ENCODE assay signal across 8 cellular contexts in the genomic region with DNA sequence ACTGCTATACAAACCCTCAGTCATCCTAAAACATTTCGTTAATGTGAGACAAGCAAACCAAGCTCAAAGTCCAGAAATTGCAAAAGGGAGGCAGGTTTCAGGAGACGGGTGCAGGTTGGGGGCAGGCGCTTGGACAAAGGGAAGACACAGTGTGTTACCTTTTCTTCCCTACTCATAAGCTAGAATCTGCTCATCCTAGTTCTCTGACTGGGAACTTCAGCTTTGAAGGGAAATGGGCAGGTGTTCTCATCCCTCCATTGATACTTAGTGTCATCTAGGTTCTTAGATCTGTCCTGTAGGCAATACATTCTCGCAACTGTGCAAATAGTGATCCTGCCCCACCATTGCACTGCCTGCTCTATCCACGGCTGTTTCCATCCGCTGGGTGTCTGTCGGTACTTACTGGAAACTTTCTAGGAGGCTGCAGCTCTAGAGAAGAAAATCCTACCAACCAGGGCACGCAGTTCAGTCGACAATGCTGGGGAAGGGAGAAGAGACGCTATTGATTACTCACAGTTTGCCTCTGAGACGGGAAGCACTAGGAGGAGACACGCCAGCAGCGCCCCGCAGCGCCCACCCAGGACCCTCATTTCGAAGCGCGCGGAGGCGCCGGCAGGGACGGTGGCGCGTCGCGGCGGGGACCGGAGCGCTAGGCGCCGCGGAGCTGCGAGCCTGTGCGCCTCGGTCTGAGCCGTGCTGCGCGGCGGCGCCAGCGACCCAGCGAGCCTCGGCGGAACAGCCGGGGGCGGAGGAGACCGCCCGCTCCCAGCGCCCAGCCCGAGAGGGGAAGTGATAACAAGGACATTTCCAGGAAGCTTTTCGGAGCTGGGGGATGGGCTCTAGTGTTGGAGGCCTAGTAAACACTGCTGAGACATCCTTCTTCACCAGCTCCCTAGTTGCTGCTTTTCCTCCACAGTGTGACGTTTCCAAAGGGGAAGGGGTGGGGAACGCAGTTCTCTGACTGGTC. TPM values are rescaled to one million over a fixed set of nuclear protein-coding genes. Genes with fewer than 3 reads are reported as not detected.
DNase-seq lines count a peak whose midpoint lies in the region; ATAC-seq and TF ChIP-seq lines count a peak whose summit lies in the region.

A gene (minus strand): TSS at position 737 of the 967 bp plus-strand sequence. CDS start 147 bp downstream, at position 590.

- peak; percentile 26; the same call in 1 of the 2 replicates for TF ChIP-seq CTCF in OCI-LY3 (IDR thresholded peaks at IDR 0.05; ENCODE audit: low read depth, low read length)
- TF ChIP-seq CTCF in esophagus muscularis mucosa (IDR thresholded peaks at IDR 0.05): no peak

- peaks cover 16% of the 10 kb centered on the region for H3K4me1 ChIP-seq in CD4-positive, alpha-beta memory T cell (ENCODE audit: insufficient read depth, low read length)
- H3K4me1 ChIP-seq in OCI-LY3 (ENCODE audit: low read length): peaks cover 14% of the 10 kb centered on the region
- H3K4me1 ChIP-seq in esophagus muscularis mucosa: peaks cover 8 to 27% (median 16%) of the 10 kb centered on the region in 4 donors
- peaks cover 13% of the 10 kb centered on the region for H3K4me1 ChIP-seq in mononuclear cell (ENCODE audit: insufficient read depth, low read length)

- H3K9ac ChIP-seq in OCI-LY3 (ENCODE audit: low read length): peak within 1 kb of the TSS; percentile 83

- CTCF ChIA-PET in CD4-positive, alpha-beta memory T cell (lab: Charles Lee; ENCODE audit: partially characterized antibody): interaction anchor here (1.6 kb wide), 1 partner anchor 9 kb away, joined by 3 read pairs; no protein-coding TSS in a partner anchor

- peaks cover 10 to 12% of the 10 kb centered on the region in 2 donors for H3K27me3 Mint-ChIP-seq in CD4-positive, alpha-beta memory T cell

- peaks cover 8 to 12% (median 10%) of the 10 kb centered on the region in 4 donors for H3K4me1 Mint-ChIP-seq in CD4-positive, alpha-beta memory T cell
- H3K4me1 Mint-ChIP-seq in stimulated activated effector memory CD8-positive, alpha-beta T cell treated with anti-CD3 and anti-CD28 coated beads, Interleukin-12 subunit alpha, Interleukin-12 subunit beta, amount 100 ng/mL, for 72 hours: peaks cover 9% of the 10 kb centered on the region

- TF ChIP-seq EP300 in esophagus muscularis mucosa (IDR thresholded peaks at IDR 0.05): peak; percentile 60

- H3K4me3 Mint-ChIP-seq in CD4-positive, alpha-beta memory T cell: peak within 1 kb of the TSS; percentile 77 to 89 (median 83)
- H3K4me3 Mint-ChIP-seq in stimulated activated effector memory CD8-positive, alpha-beta T cell treated with anti-CD3 and anti-CD28 coated beads, Interleukin-12 subunit alpha, Interleukin-12 subunit beta, amount 100 ng/mL, for 72 hours: peak within 1 kb of the TSS; percentile 81

- ATAC-seq in GM19455 (IDR thresholded peaks at IDR 0.05; ENCODE audit: unreplicated experiment): peak; percentile 89
- ATAC-seq in HG03558 (IDR thresholded peaks at IDR 0.05; ENCODE audit: extremely low read depth, unreplicated experiment): peak; percentile 53
- peak; percentile 95 for ATAC-seq in stimulated activated effector memory CD8-positive, alpha-beta T cell treated with anti-CD3 and anti-CD28 coated beads, Interleukin-12 subunit alpha, Interleukin-12 subunit beta, amount 100 ng/mL, for 72 hours

- DNase-seq in CD4-positive, alpha-beta memory T cell: peak; percentile 32 to 45 (median 35)
- DNase-seq in activated T-cell treated with anti-CD3 and anti-CD28 coated beads, Interleukin-2, amount 50 U/mL, for 48 hours: peak; percentile 60 to 73
- DNase-seq in esophagus muscularis mucosa (ENCODE audit: extremely low spot score): peak; percentile 94
- peak; percentile 34 to 73 for DNase-seq in stimulated activated effector memory CD8-positive, alpha-beta T cell treated with anti-CD3 and anti-CD28 coated beads, Interleukin-12 subunit alpha, Interleukin-12 subunit beta, amount 100 ng/mL, for 72 hours (ENCODE audit: low spot score in 2 of 2)

- no peaks in the 10 kb centered on the region for H3K9me3 Mint-ChIP-seq in CD4-positive, alpha-beta memory T cell
- no peaks in the 10 kb centered on the region for H3K9me3 Mint-ChIP-seq in stimulated activated effector memory CD8-positive, alpha-beta T cell treated with anti-CD3 and anti-CD28 coated beads, Interleukin-12 subunit alpha, Interleukin-12 subunit beta, amount 100 ng/mL, for 72 hours

- H3K36me3 Mint-ChIP-seq in CD4-positive, alpha-beta memory T cell: no peaks in the 10 kb centered on the region
- H3K36me3 Mint-ChIP-seq in stimulated activated effector memory CD8-positive, alpha-beta T cell treated with anti-CD3 and anti-CD28 coated beads, Interleukin-12 subunit alpha, Interleukin-12 subunit beta, amount 100 ng/mL, for 72 hours: no peaks in the 10 kb centered on the region

- POLR2A ChIA-PET in CD4-positive, alpha-beta memory T cell (lab: Charles Lee; ENCODE audit: partially characterized antibody): interaction anchor here (1.4 kb wide), 1 partner anchor 89 kb away, joined by 3 read pairs; a partner anchor contains a TSS

- no peaks in the 10 kb centered on the region for H3K36me3 ChIP-seq in CD4-positive, alpha-beta memory T cell (ENCODE audit: insufficient read depth, low read length)
- H3K36me3 ChIP-seq in OCI-LY3 (replicated peaks; ENCODE audit: low read depth, low read length) (no peaks in the 10 kb centered on the region), esophagus muscularis mucosa (no peaks in the 10 kb centered on the region)

- no peak for TF ChIP-seq POLR2A in esophagus muscularis mucosa (IDR thresholded peaks at IDR 0.05; ENCODE audit: low read depth)

- H3K4me3 ChIP-seq in CD4-positive, alpha-beta memory T cell (ENCODE audit: low read length in 2 of 2): peak within 1 kb of the TSS; percentile 48 to 50
- H3K4me3 ChIP-seq in OCI-LY3 (ENCODE audit: low read length): peak within 1 kb of the TSS; percentile 90
- peak within 1 kb of the TSS; percentile 60 to 78 (median 69) for H3K4me3 ChIP-seq in esophagus muscularis mucosa
- peak within 1 kb of the TSS; percentile 34 for H3K4me3 ChIP-seq in mononuclear cell (ENCODE audit: low read length)

- H3K27me3 ChIP-seq in CD4-positive, alpha-beta memory T cell (ENCODE audit: insufficient read depth, low read length): no peaks in the 10 kb centered on the region
- H3K27me3 ChIP-seq in OCI-LY3 (ENCODE audit: low read depth, low read length) (peaks cover 4% of the 10 kb centered on the region; the same call in 1 of the 2 replicates), esophagus muscularis mucosa (no peaks in the 10 kb centered on the region), mononuclear cell (ENCODE audit: insufficient read depth, low read length) (peaks cover 16% of the 10 kb centered on the region)

- no peak within 1 kb of the TSS for H3K27ac ChIP-seq in CD4-positive, alpha-beta memory T cell (ENCODE audit: low read depth, low read length)
- no peak within 1 kb of the TSS for H3K27ac ChIP-seq in OCI-LY3 (ENCODE audit: low read length)
- peak within 1 kb of the TSS; percentile 84 to 93 (median 89) for H3K27ac ChIP-seq in esophagus muscularis mucosa (replicated peaks in 1 of 4)

- intact Hi-C loops in CD4-positive, alpha-beta memory T cell (cut with micrococcal nuclease): no loop called here
- intact Hi-C loops in esophagus muscularis mucosa (cut with DNase I): loop anchor here (10.0 kb wide), 1 partner anchor 91 kb away; a partner anchor contains a TSS

- no peaks in the 10 kb centered on the region for H3K79me2 ChIP-seq in OCI-LY3 (ENCODE audit: low read length)

- H2AFZ ChIP-seq in OCI-LY3 (ENCODE audit: low read depth, low read length): peak within 1 kb of the TSS; percentile 99

- no peaks in the 10 kb centered on the region for H3K9me3 ChIP-seq in CD4-positive, alpha-beta memory T cell (ENCODE audit: control insufficient read depth in 1 of 2, low read length in 2 of 2)
- H3K9me3 ChIP-seq in OCI-LY3 (ENCODE audit: insufficient read depth, low read length) (no peaks in the 10 kb centered on the region), esophagus muscularis mucosa (no peaks in the 10 kb centered on the region), mononuclear cell (ENCODE audit: low read depth, low read length) (no peaks in the 10 kb centered on the region)

- H3K27ac Mint-ChIP-seq in CD4-positive, alpha-beta memory T cell: peak within 1 kb of the TSS in 2 of 7 donors; percentile 3 to 44
- H3K27ac Mint-ChIP-seq in stimulated activated effector memory CD8-positive, alpha-beta T cell treated with anti-CD3 and anti-CD28 coated beads, Interleukin-12 subunit alpha, Interleukin-12 subunit beta, amount 100 ng/mL, for 72 hours: peak within 1 kb of the TSS; percentile 82

- H4K20me1 ChIP-seq in OCI-LY3 (ENCODE audit: insufficient read depth, low read length): no peaks in the 10 kb centered on the region

- peak within 1 kb of the TSS; percentile 99 for H3K4me2 ChIP-seq in OCI-LY3 (ENCODE audit: low read length)

- WGBS in esophagus muscularis mucosa: 2% methylated on average over 26 of the region's 53 CpGs

RNA-seq across cellular contexts. Expression of the gene that starts here (rescaled TPM):
- not detected for total RNA-seq in CD4-positive, alpha-beta memory T cell
- polyA plus RNA-seq in CD4-positive, alpha-beta memory T cell: not detected
- total RNA-seq in esophagus muscularis mucosa: 10 to 100 TPM; 32.4 to 45.6 (median 40.7) TPM
- total RNA-seq in mononuclear cell: 6.8 TPM

Comparison
In these comparisons a context has a peak if more than half of its experiments do, and no peak if none do; other contexts are left out.
1. Peak in DNase-seq and H3K4me3 ChIP-seq in CD4-positive, alpha-beta memory T cell; RNA of the gene not detected or under 1 TPM.
2. DNase-seq: peak in every context shown above with its lines; median percentile 94 in esophagus muscularis mucosa; 66 in activated T-cell treated with anti-CD3 and anti-CD28 coated beads, Interleukin-2, amount 50 U/mL, for 48 hours; 54 in stimulated activated effector memory CD8-positive, alpha-beta T cell treated with anti-CD3 and anti-CD28 coated beads, Interleukin-12 subunit alpha, Interleukin-12 subunit beta, amount 100 ng/mL, for 72 hours; 35 in CD4-positive, alpha-beta memory T cell.
3. H3K27ac ChIP-seq: peak in esophagus muscularis mucosa (4 of 4); none in CD4-positive, alpha-beta memory T cell (single experiment) and OCI-LY3 (single experiment).
4. H3K4me3 ChIP-seq: peak in every context shown above with its lines; median percentile 90 in OCI-LY3; 69 in esophagus muscularis mucosa; 49 in CD4-positive, alpha-beta memory T cell; 34 in mononuclear cell.
5. Peak in every context shown above with its lines, with median percentiles within 50 percentile points of each other: ATAC-seq.